ENCODE assay signal across 1 cellular context in genomic region chr14:73741386-73741875, GRCh38.
A peak's percentile ranks its signal among the peaks of the same experiment; 100 is the strongest.
TF ChIP-seq lines count a peak whose summit lies in the region.

No MANE protein-coding gene starts in this region.

TF ChIP-seq in HepG2, 621 proteins besides CTCF, POLR2A, EP300 and RAD21 (continued from another document):
- TF ChIP-seq ZBTB34 (CRISPR knock-in tag; IDR thresholded peaks at IDR 0.05) (no peak), HOXA5 (CRISPR knock-in tag; IDR thresholded peaks at IDR 0.05) (no peak), ZNF510 (CRISPR knock-in tag; IDR thresholded peaks at IDR 0.05; ENCODE audit: low read depth) (no peak), CSRNP2 (CRISPR knock-in tag; conservative IDR thresholded peaks at IDR 0.05; ENCODE audit: low read depth) (no peak), HNRNPL (IDR thresholded peaks at IDR 0.05; ENCODE audit: low read depth, low read length) (peak; percentile 82), NFE2L1 (CRISPR knock-in tag; IDR thresholded peaks at IDR 0.05; ENCODE audit: borderline replicate concordance) (peak; percentile 5; the same call in 1 of the 2 replicates), ZNF781 (CRISPR knock-in tag; IDR thresholded peaks at IDR 0.05; ENCODE audit: borderline replicate concordance, not compliant biosample characterization) (no peak)
